Comparison of ENCODE assay signal across 9 cellular contexts in the genomic region with DNA sequence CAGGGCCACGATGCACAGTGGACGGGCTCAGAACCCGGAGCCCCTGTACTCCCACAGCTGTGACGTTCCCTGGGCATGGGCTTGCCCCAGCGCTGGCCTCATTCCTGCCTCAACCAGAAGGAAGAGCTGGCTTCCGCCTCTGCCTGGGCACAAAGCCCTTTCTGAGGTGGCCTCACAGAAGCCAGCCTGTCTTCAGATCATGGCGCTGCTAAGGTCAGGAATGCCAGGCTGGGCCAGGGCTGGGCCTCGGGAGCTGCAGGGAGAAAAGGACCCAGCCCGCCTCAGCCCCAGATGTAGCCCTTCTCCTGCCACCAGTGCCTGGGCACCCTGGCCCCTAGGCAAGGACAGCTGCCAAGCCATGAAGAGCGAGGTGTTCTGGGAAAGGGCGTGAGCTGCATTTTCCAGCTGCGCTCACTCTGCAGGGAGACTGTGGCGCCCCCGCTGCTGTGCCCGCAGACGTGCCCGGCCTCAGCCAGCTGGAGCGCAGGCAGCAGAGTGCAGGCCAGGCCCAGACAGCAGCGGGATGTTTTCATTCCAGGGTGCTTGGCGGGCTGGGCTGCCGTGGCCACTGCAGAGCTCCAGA. TPM values are rescaled to one million over a fixed set of nuclear protein-coding genes. Genes with fewer than 3 reads are reported as not detected.
DNase-seq lines count a peak whose midpoint lies in the region; ATAC-seq and TF ChIP-seq lines count a peak whose summit lies in the region.
"Not testable (repeated sequence)": the region's sequence is repeated elsewhere in the genome, so short reads cannot be mapped to it uniquely, and the experiment has no call there.
"Had no signal": no experiment of that assay in that cellular context is flagged by ENCODE, and none has a peak within 500 bp of the region (broad histone marks: within the 10 kb centered on the region; RNA-seq: fewer than 3 reads in every experiment).

No MANE protein-coding gene starts in this region.

- peak; percentile 4 for ATAC-seq in left lobe of liver

- peak overlapping the region; percentile 91 for H3K27ac Mint-ChIP-seq in glutamatergic neuron (ENCODE audit: unreplicated experiment)

- not testable (repeated sequence) for H3K36me3 ChIP-seq in HEK293 (ENCODE audit: control insufficient read depth in 2 of 2, insufficient read depth in 1 of 2, low read length in 2 of 2); smooth muscle cell (ENCODE audit: low read depth); vagina

- intact Hi-C loops in dorsolateral prefrontal cortex (cut with DNase I); vagina (cut with DNase I): not testable (repeated sequence)

- DNase-seq in amygdala (lab: John Stamatoyannopoulos, UW) (peak in 45 of 56 donors; percentile 23 to 89 (median 72)), dorsolateral prefrontal cortex (peak in 9 of 10 donors; percentile 65 to 89 (median 79)), occipital lobe (lab: John Stamatoyannopoulos, UW) (peak; percentile 74)
- not testable (repeated sequence) for DNase-seq in glutamatergic neuron; left lobe of liver (ENCODE audit: low spot score); smooth muscle cell (lab: John Stamatoyannopoulos, UW; ENCODE audit: unreplicated experiment); vagina (ENCODE audit: extremely low spot score in 2 of 2)

- peak overlapping the region; percentile 47 for H3K4me2 ChIP-seq in smooth muscle cell

- H4K20me1 ChIP-seq in smooth muscle cell (ENCODE audit: low read depth) = peaks cover 46% of the 10 kb centered on the region

- not testable (repeated sequence) for TF ChIP-seq POLR2A in vagina (IDR thresholded peaks at IDR 0.05)

- H3K9ac ChIP-seq in smooth muscle cell (ENCODE audit: low read depth) = not testable (repeated sequence)

- not testable (repeated sequence) for H3K9me3 ChIP-seq in HEK293 (ENCODE audit: control insufficient read depth, insufficient read depth, low read depth, low read length); smooth muscle cell (replicated peaks; ENCODE audit: low read depth); vagina

- POLR2A ChIA-PET in HEK293 (lab: Yijun Ruan, JAX) = interaction anchor here (2.3 kb wide), 1 partner anchor 29 kb away, joined by 12 read pairs; a partner anchor contains a TSS

- H3K4me3 ChIP-seq in HEK293 (ENCODE audit: low read depth, low read length); smooth muscle cell: not testable (repeated sequence)
- H3K4me3 ChIP-seq in dorsolateral prefrontal cortex (peak overlapping the region in 54 of 59 donors; percentile 4 to 61 (median 38)), vagina (peak overlapping the region; percentile 30 to 45)

- H3K4me3 Mint-ChIP-seq in glutamatergic neuron (ENCODE audit: unreplicated experiment) = peak overlapping the region; percentile 34

- WGBS in smooth muscle cell (ENCODE audit: low lambda C conversion rate) = 86% methylated on average over 21 of the region's 21 CpGs

- CTCF ChIA-PET in HEK293 (lab: Yijun Ruan, JAX) = interaction anchor here (0.7 kb wide), 1 partner anchor 14 kb away, joined by 3 read pairs; no protein-coding TSS in a partner anchor

- H3K4me1 Mint-ChIP-seq in glutamatergic neuron (ENCODE audit: low read depth, unreplicated experiment) = peaks cover 17% of the 10 kb centered on the region

- not testable (repeated sequence) for H3K36me3 Mint-ChIP-seq in glutamatergic neuron (ENCODE audit: unreplicated experiment)

- not testable (repeated sequence) for TF ChIP-seq CTCF in HEK293 (tag by site-specific recombination; IDR thresholded peaks at IDR 0.05); glutamatergic neuron (IDR thresholded peaks at IDR 0.05; ENCODE audit: partially characterized antibody, unreplicated experiment); smooth muscle cell (IDR thresholded peaks at IDR 0.05; ENCODE audit: borderline replicate concordance, insufficient read depth, poor library complexity, severe bottlenecking); vagina (IDR thresholded peaks at IDR 0.05)
- peak in 12 of 56 donors; percentile 8 to 42 (median 22) for TF ChIP-seq CTCF in dorsolateral prefrontal cortex (IDR thresholded peaks at IDR 0.05 in 54 of 56, conservative IDR thresholded peaks at IDR 0.05 in 2 of 56; ENCODE audit: low read depth in 1 of 56, partially characterized antibody in 56 of 56)

- H3K79me2 ChIP-seq in smooth muscle cell (ENCODE audit: low read depth) = peaks cover 43% of the 10 kb centered on the region

- not testable (repeated sequence) for H3K9me3 Mint-ChIP-seq in glutamatergic neuron (ENCODE audit: unreplicated experiment)

- H3F3A ChIP-seq in smooth muscle cell (ENCODE audit: low read depth) = not testable (repeated sequence)

- H3K27ac ChIP-seq in HEK293 (ENCODE audit: extremely low read depth, low read depth, low read length) = not testable (repeated sequence)
- H3K27ac ChIP-seq in dorsolateral prefrontal cortex (peak overlapping the region; percentile 69 to 98 (median 95)), smooth muscle cell (ENCODE audit: low read depth) (peak overlapping the region; percentile 91), vagina (peak overlapping the region; percentile 96)

- H3K4me1 ChIP-seq in HEK293 (ENCODE audit: control insufficient read depth, insufficient read depth, low read length) = not testable (repeated sequence)
- H3K4me1 ChIP-seq in smooth muscle cell (ENCODE audit: low read depth) = peaks cover 13% of the 10 kb centered on the region
- H3K4me1 ChIP-seq in vagina = peaks cover 88% of the 10 kb centered on the region

- not testable (repeated sequence) for H3K27me3 ChIP-seq in dorsolateral prefrontal cortex; smooth muscle cell (ENCODE audit: low read depth); vagina

- H3K27me3 Mint-ChIP-seq in glutamatergic neuron (ENCODE audit: unreplicated experiment) = not testable (repeated sequence)

- not testable (repeated sequence) for H2AFZ ChIP-seq in smooth muscle cell (ENCODE audit: low read depth)

TF ChIP-seq in HEK293, 187 proteins besides CTCF, POLR2A, EP300 and RAD21:
- TF ChIP-seq, protein P1, sequence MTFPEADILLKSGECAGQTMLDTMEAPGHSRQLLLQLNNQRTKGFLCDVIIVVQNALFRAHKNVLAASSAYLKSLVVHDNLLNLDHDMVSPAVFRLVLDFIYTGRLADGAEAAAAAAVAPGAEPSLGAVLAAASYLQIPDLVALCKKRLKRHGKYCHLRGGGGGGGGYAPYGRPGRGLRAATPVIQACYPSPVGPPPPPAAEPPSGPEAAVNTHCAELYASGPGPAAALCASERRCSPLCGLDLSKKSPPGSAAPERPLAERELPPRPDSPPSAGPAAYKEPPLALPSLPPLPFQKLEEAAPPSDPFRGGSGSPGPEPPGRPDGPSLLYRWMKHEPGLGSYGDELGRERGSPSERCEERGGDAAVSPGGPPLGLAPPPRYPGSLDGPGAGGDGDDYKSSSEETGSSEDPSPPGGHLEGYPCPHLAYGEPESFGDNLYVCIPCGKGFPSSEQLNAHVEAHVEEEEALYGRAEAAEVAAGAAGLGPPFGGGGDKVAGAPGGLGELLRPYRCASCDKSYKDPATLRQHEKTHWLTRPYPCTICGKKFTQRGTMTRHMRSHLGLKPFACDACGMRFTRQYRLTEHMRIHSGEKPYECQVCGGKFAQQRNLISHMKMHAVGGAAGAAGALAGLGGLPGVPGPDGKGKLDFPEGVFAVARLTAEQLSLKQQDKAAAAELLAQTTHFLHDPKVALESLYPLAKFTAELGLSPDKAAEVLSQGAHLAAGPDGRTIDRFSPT (tag by site-specific recombination; IDR thresholded peaks at IDR 0.05) = peak; percentile 43; the same call in 1 of the 2 replicates
- TF ChIP-seq ZBTB8A (tag by site-specific recombination; IDR thresholded peaks at IDR 0.05) = peak; percentile 33; the same call in 1 of the 2 replicates

RNA-seq across cellular contexts. Expression of a gene that starts 9.4 kb away (rescaled TPM):
- total RNA-seq in dorsolateral prefrontal cortex (100 to 1,000 TPM; 194 to 567 (median 327) TPM), glutamatergic neuron (ENCODE audit: unreplicated experiment) (628 TPM), left lobe of liver (65.0 TPM), occipital lobe (70.3 TPM), smooth muscle cell (68.2 and 70.1 TPM in 2 replicates), vagina (153 TPM)
- polyA plus RNA-seq in smooth muscle cell = 47.9 and 71.3 TPM in 2 replicates

RNA-seq across cellular contexts. Expression of a gene that starts 22.2 kb away (rescaled TPM):
- total RNA-seq in dorsolateral prefrontal cortex (10 to 100 TPM; 19.4 to 82.0 (median 54.8) TPM), glutamatergic neuron (ENCODE audit: unreplicated experiment) (292 TPM), left lobe of liver (10.2 TPM), occipital lobe (5.8 TPM), smooth muscle cell (not detected in 2 replicates), vagina (1.5 TPM)
- 1.3 and 3.4 TPM in 2 replicates for polyA plus RNA-seq in smooth muscle cell
- total RNA-seq: activated naive CD4-positive, alpha-beta T cell treated with anti-CD3 and anti-CD28 coated beads for 36 hours had no signal

RNA-seq across cellular contexts. Expression of a gene that starts 29.3 kb away (rescaled TPM):
- 10 to 100 TPM; 26.2 to 67.2 (median 41.0) TPM for total RNA-seq in dorsolateral prefrontal cortex
- 74.8 TPM for total RNA-seq in glutamatergic neuron (ENCODE audit: unreplicated experiment)
- 44.2 TPM for total RNA-seq in left lobe of liver
- total RNA-seq in occipital lobe = 35.6 TPM
- total RNA-seq in smooth muscle cell = 52.6 and 59.9 TPM in 2 replicates
- 27.5 and 28.0 TPM in 2 replicates for polyA plus RNA-seq in smooth muscle cell
- 38.8 TPM for total RNA-seq in vagina
